22 cellular contexts compared by ENCODE assay signal in the genomic region with DNA sequence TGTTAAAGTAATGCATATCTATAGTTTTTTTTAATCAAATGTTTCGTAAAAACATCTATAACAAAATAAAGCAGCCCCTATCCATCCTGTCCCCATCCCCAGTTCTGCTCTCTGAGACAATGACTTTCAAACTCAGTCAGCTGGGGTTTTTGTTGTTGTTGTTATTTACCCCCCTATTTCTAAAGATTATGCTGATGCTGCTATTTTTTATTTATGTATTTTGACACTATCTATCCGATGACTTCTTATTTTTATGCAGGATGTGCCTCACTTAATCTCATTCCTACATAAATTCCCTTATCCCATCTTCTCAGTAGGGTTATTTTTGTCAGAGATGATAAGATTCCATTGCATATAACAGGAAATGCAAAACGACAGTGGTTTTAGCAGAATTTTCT. TPM values are rescaled to one million over a fixed set of nuclear protein-coding genes. Genes with fewer than 3 reads are reported as not detected.
"Had no signal": no experiment of that assay in that cellular context is flagged by ENCODE, and none has a peak within 500 bp of the region (broad histone marks: within the 10 kb centered on the region; RNA-seq: fewer than 3 reads in every experiment).

No MANE protein-coding gene starts in this region.

- H3K36me3 ChIP-seq: lower lobe of right lung, ovary, right atrium auricular region, stomach, thyroid gland, transverse colon, upper lobe of left lung, vagina had no signal

- H3K4me1 ChIP-seq: lower lobe of right lung, right atrium auricular region, stomach, testis, transverse colon, vagina had no signal

- H3K27ac ChIP-seq: hepatocyte, lower lobe of right lung, ovary, right atrium auricular region, skin epidermis, stomach, testis, transverse colon, upper lobe of left lung, vagina had no signal

- H3K27me3 ChIP-seq: hepatocyte, ovary, right atrium auricular region, stomach, testis, thyroid gland, transverse colon, upper lobe of left lung, vagina had no signal

- H3K4me3 ChIP-seq: hepatocyte, lower lobe of right lung, mucosa of descending colon, ovary, right atrium auricular region, skin epidermis, stomach, testis, thyroid gland, transverse colon, upper lobe of left lung, vagina had no signal

- H2AFZ ChIP-seq: hepatocyte had no signal

- H3K9me3 ChIP-seq: mucosa of descending colon, testis, thyroid gland, vagina had no signal

- H3K79me2 ChIP-seq: hepatocyte had no signal

- DNase-seq: islet precursor cell; lower lobe of right lung; mammary epithelial cell; midbrain; mucosa of descending colon; naive thymus-derived CD4-positive, alpha-beta T cell; ovary; stimulated activated CD4-positive, alpha-beta T cell treated with anti-CD3 and anti-CD28 coated beads, Interleukin-12 subunit alpha, Interleukin-12 subunit beta, amount 100 ng/mL, for 4 hours; stimulated activated CD4-positive, alpha-beta T cell treated with anti-CD3 and anti-CD28 coated beads, Interleukin-4, amount 100 ng/mL, for 1 hour; stimulated activated naive B cell treated with anti-CD40 and anti-IgM and Interleukin-4, amounts not matched to agents 10 μg/mL and 1 μg/mL and 100 μg/mL, for 72 hours; stomach; testis; thyroid gland; transverse colon; upper lobe of left lung had no signal

- H3K4me2 ChIP-seq: hepatocyte had no signal

- ATAC-seq: left lobe of liver; lower lobe of right lung; mucosa of descending colon; naive thymus-derived CD4-positive, alpha-beta T cell; sciatic nerve had no signal

RNA-seq across cellular contexts. Expression of a gene that starts 45.3 kb away (rescaled TPM):
- total RNA-seq: naive thymus-derived CD4-positive, alpha-beta T cell; natural killer cell treated with Interleukin-12 subunit alpha and Interleukin-12 subunit beta and Interleukin-15 and Interleukin-18, amount 100 ng/mL, for 72 hours had no signal
- polyA plus RNA-seq: naive thymus-derived CD4-positive, alpha-beta T cell had no signal
